Comparison of ENCODE assay signal across 8 cellular contexts in the genomic region with DNA sequence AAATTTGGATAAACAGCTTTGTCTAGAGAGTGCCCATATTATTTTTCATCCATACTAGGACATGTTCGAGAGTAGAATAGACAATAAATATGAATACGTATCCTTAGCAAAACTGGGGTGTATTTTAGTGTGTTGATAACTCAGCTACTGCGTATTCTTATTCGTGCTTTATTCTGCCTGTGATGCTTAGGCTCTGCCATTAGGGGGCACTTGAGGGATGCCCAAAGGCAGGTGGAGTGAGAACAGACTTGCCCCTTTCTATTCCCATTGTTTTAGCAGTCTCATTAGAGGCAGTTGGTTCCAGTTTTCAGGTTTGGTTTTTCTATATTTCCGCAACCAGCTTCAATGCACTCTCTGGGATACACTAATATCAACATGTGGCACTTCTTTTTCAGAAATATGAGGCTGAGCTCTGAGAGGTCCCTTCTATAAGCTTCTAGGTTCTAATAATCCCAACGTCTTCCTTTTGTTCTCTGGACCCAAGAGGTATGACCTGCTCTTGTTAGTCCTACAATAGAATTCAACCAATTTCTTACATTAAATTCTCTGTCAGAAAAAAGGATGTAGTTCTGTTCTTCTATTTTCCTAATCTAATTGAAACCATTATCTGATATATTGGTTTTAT.
DNase-seq lines count a peak whose midpoint lies in the region; ATAC-seq and TF ChIP-seq lines count a peak whose summit lies in the region.

No MANE protein-coding gene starts in this region.

- H3K9me3 ChIP-seq in parathyroid adenoma (ENCODE audit: control insufficient read depth, low read length), result no peaks in the 10 kb centered on the region

- peak; percentile 36 for DNase-seq in SIG-M5 treated with dmso at 0.1 percent for 504 hours (lab: John Stamatoyannopoulos, UW; ENCODE audit: unreplicated experiment)
- no peak for DNase-seq in SIG-M5 (lab: John Stamatoyannopoulos, UW)
- peak; percentile 48 for DNase-seq in NCI-H524 treated with DMSO at 0.1 percent for 48 hours (lab: John Stamatoyannopoulos, UW)

- no peak overlapping the region for H3K27ac ChIP-seq in parathyroid adenoma

- no peaks in the 10 kb centered on the region for H3K27me3 ChIP-seq in parathyroid adenoma (ENCODE audit: control insufficient read depth, insufficient read depth, low read length)

- H3K27ac Mint-ChIP-seq in brain, result no peak overlapping the region

- H3K27me3 Mint-ChIP-seq in brain, result no peaks in the 10 kb centered on the region

- no peaks in the 10 kb centered on the region for H3K9me3 Mint-ChIP-seq in brain

- H2AFZ ChIP-seq in parathyroid adenoma, result no peak overlapping the region

- peak overlapping the region in 3 of 5 experiments; percentile 9 to 33 (median 13) for H3K4me3 Mint-ChIP-seq in brain

- no peaks in the 10 kb centered on the region for H3K4me1 Mint-ChIP-seq in brain

- H3K36me3 Mint-ChIP-seq in brain, result no peaks in the 10 kb centered on the region

- peak overlapping the region; percentile 29 for H3K4me3 ChIP-seq in parathyroid adenoma (ENCODE audit: low read depth, low read length)

- H3K79me2 ChIP-seq in parathyroid adenoma, result no peaks in the 10 kb centered on the region

- H3K4me2 ChIP-seq in parathyroid adenoma (ENCODE audit: low read length), result peak overlapping the region; percentile 57

- no peaks in the 10 kb centered on the region for H3K36me3 ChIP-seq in parathyroid adenoma (ENCODE audit: control insufficient read depth, insufficient read depth, low read length)

- no peaks in the 10 kb centered on the region for H3K4me1 ChIP-seq in parathyroid adenoma

- no peak overlapping the region for H3K9ac ChIP-seq in parathyroid adenoma

- ATAC-seq in HG02852 (IDR thresholded peaks at IDR 0.05; ENCODE audit: unreplicated experiment) (peak; percentile 74), GM21515 (IDR thresholded peaks at IDR 0.05; ENCODE audit: unreplicated experiment) (no peak), GM18520 (IDR thresholded peaks at IDR 0.05; ENCODE audit: unreplicated experiment) (no peak)

- TF ChIP-seq CTCF in brain (conservative IDR thresholded peaks at IDR 0.05) (peak; percentile 57 to 76), parathyroid adenoma (IDR thresholded peaks at IDR 0.05) (no peak)
